In genomic region chr3:24259901-24260512, GRCh38 we compare ENCODE assay signal across 13 cellular contexts.
DNase-seq lines count a peak whose midpoint lies in the region; ATAC-seq and TF ChIP-seq lines count a peak whose summit lies in the region.
"Had no signal": no experiment of that assay in that cellular context is flagged by ENCODE, and none has a peak within 500 bp of the region (broad histone marks: within the 10 kb centered on the region; RNA-seq: fewer than 3 reads in every experiment).

No MANE protein-coding gene starts in this region.

- H3K9me3 ChIP-seq in fibroblast of lung (ENCODE audit: control insufficient read depth, insufficient read depth, low read depth, low read length) = no peaks in the 10 kb centered on the region
- no peaks in the 10 kb centered on the region for H3K9me3 ChIP-seq in ovary

- H3K36me3 Mint-ChIP-seq in activated T-cell treated with anti-CD3 and anti-CD28 coated beads, Interleukin-2, amount 50 U/mL, for 24 hours (ENCODE audit: low read depth) = no peaks in the 10 kb centered on the region

- DNase-seq in RKO (ENCODE audit: low spot score) (peak; percentile 18), fibroblast of lung (ENCODE audit: low read depth in 2 of 2) (peak; percentile 39 to 69), omental fat pad (ENCODE audit: low spot score) (no peak), ovary (no peak), D341Med (ENCODE audit: low spot score) (no peak)
- no peak for DNase-seq in activated CD4-positive, alpha-beta T cell treated with anti-CD3 and anti-CD28 coated beads for 4 hours
- DNase-seq in activated T-cell treated with anti-CD3 and anti-CD28 coated beads, Interleukin-2, amount 50 U/mL, for 24 hours = no peak
- DNase-seq: activated CD4-positive, alpha-beta T cell treated with anti-CD3 and anti-CD28 coated beads, Interleukin-2, amount 10 ng/mL, durations not matched to agents 7 days and 5 days; PC-3; retina had no signal

- ATAC-seq in GM18511 (IDR thresholded peaks at IDR 0.05; ENCODE audit: unreplicated experiment) (peak; percentile 52), omental fat pad (ENCODE audit: low FRiP score) (peak; percentile 94)
- ATAC-seq: PC-3 had no signal

- peaks cover 4% of the 10 kb centered on the region for H3K27me3 Mint-ChIP-seq in activated T-cell treated with anti-CD3 and anti-CD28 coated beads, Interleukin-2, amount 50 U/mL, for 24 hours

- TF ChIP-seq POLR2A in ovary (IDR thresholded peaks at IDR 0.05) = no peak

- H3K4me1 ChIP-seq in fibroblast of lung (ENCODE audit: control insufficient read depth, extremely low read depth, insufficient read depth, low read length) = no peaks in the 10 kb centered on the region
- H3K4me1 ChIP-seq in ovary (ENCODE audit: insufficient read depth) = no peaks in the 10 kb centered on the region

- no peaks in the 10 kb centered on the region for H3K27me3 ChIP-seq in fibroblast of lung (ENCODE audit: control insufficient read depth, insufficient read depth, low read length)
- H3K27me3 ChIP-seq in ovary = no peaks in the 10 kb centered on the region

- H3K4me3 ChIP-seq in fibroblast of lung (replicated peaks in 1 of 4; ENCODE audit: control extremely low read depth in 1 of 4, insufficient read depth in 1 of 4, low read depth in 3 of 4, low read length in 4 of 4) (no peak overlapping the region), ovary (no peak overlapping the region)

- H3K9me3 Mint-ChIP-seq in activated T-cell treated with anti-CD3 and anti-CD28 coated beads, Interleukin-2, amount 50 U/mL, for 24 hours = no peaks in the 10 kb centered on the region
- H3K9me3 Mint-ChIP-seq: activated CD4-positive, alpha-beta T cell treated with anti-CD3 and anti-CD28 coated beads, Interleukin-2, amount 10 ng/mL, durations not matched to agents 7 days and 5 days; activated T-helper 2 cell treated with anti-CD3 and anti-CD28 coated beads, Interferon-gamma antibody, Interleukin-2, Interleukin-4, amounts not matched to agents 10 μg/mL and 5 μg/mL and 100 μg/mL, durations not matched to agents 14 hours and 24 hours and 36 hours had no signal

- WGBS in ovary, 3 donors = 34 to 63% (median 41%) methylated on average over 2 of the region's 2 CpGs

- H3K27ac Mint-ChIP-seq in activated T-cell treated with anti-CD3 and anti-CD28 coated beads, Interleukin-2, amount 50 U/mL, for 24 hours = no peak overlapping the region
- H3K27ac Mint-ChIP-seq: activated CD4-positive, alpha-beta T cell treated with anti-CD3 and anti-CD28 coated beads, Interleukin-2, amount 10 ng/mL, durations not matched to agents 7 days and 5 days; activated T-helper 2 cell treated with anti-CD3 and anti-CD28 coated beads, Interferon-gamma antibody, Interleukin-2, Interleukin-4, amounts not matched to agents 10 μg/mL and 5 μg/mL and 100 μg/mL, durations not matched to agents 14 hours and 24 hours and 36 hours had no signal

- H3K4me2 ChIP-seq in fibroblast of lung (ENCODE audit: extremely low read depth, insufficient read depth, low read length) = no peak overlapping the region

- TF ChIP-seq CTCF in fibroblast of lung (conservative IDR thresholded peaks at IDR 0.05 in 1 of 2, IDR thresholded peaks at IDR 0.05 in 1 of 2; ENCODE audit: low read depth in 1 of 2, low read length in 2 of 2) = no peak
- no peak for TF ChIP-seq CTCF in omental fat pad (IDR thresholded peaks at IDR 0.05)
- TF ChIP-seq CTCF in ovary (IDR thresholded peaks at IDR 0.05) = no peak

- no peak overlapping the region for H2AFZ ChIP-seq in fibroblast of lung (ENCODE audit: low read length)

- intact Hi-C loops in ovary (cut with DNase I) = no loop called here

- no peak overlapping the region for H3K4me3 Mint-ChIP-seq in activated T-cell treated with anti-CD3 and anti-CD28 coated beads, Interleukin-2, amount 50 U/mL, for 24 hours
- H3K4me3 Mint-ChIP-seq: activated CD4-positive, alpha-beta T cell treated with anti-CD3 and anti-CD28 coated beads, Interleukin-2, amount 10 ng/mL, durations not matched to agents 7 days and 5 days had no signal

- H3K4me1 Mint-ChIP-seq in activated T-cell treated with anti-CD3 and anti-CD28 coated beads, Interleukin-2, amount 50 U/mL, for 24 hours (ENCODE audit: low read depth) = no peaks in the 10 kb centered on the region
- H3K4me1 Mint-ChIP-seq: activated CD4-positive, alpha-beta T cell treated with anti-CD3 and anti-CD28 coated beads, Interleukin-2, amount 10 ng/mL, durations not matched to agents 7 days and 5 days had no signal

- no peak overlapping the region for H3K27ac ChIP-seq in fibroblast of lung (ENCODE audit: insufficient read depth, low read length)
- H3K27ac ChIP-seq in ovary = no peak overlapping the region
- H3K27ac ChIP-seq: C4-2B had no signal

- no peak for TF ChIP-seq EP300 in ovary (IDR thresholded peaks at IDR 0.05)

- H3K36me3 ChIP-seq in fibroblast of lung (ENCODE audit: control insufficient read depth, insufficient read depth, low read length) = no peaks in the 10 kb centered on the region
- H3K36me3 ChIP-seq in ovary = no peaks in the 10 kb centered on the region

- H3K79me2 ChIP-seq in fibroblast of lung (ENCODE audit: control insufficient read depth, insufficient read depth, low read length) = no peaks in the 10 kb centered on the region

- no peaks in the 10 kb centered on the region for H4K20me1 ChIP-seq in fibroblast of lung (ENCODE audit: control insufficient read depth, extremely low read depth, insufficient read depth, low read length)

- H3K9ac ChIP-seq in fibroblast of lung (ENCODE audit: insufficient read depth, low read length) = no peak overlapping the region

Comparison
In these comparisons a context has a peak if more than half of its experiments do, and no peak if none do; other contexts are left out.
1. DNase-seq: peak in RKO (single experiment) and fibroblast of lung (2 of 2); none in omental fat pad (single experiment), ovary (0 of 5), activated CD4-positive, alpha-beta T cell treated with anti-CD3 and anti-CD28 coated beads for 4 hours (0 of 2), D341Med (single experiment) and activated T-cell treated with anti-CD3 and anti-CD28 coated beads, Interleukin-2, amount 50 U/mL, for 24 hours (single experiment).